ENCODE assay signal across 8 cellular contexts in genomic region chr15:90955911-90956310, GRCh38. TPM values are rescaled to one million over a fixed set of nuclear protein-coding genes. Genes with fewer than 3 reads are reported as not detected.
DNase-seq lines count a peak whose midpoint lies in the region; ATAC-seq and TF ChIP-seq lines count a peak whose summit lies in the region.

No MANE protein-coding gene starts in this region.

- H3K27ac ChIP-seq in duodenal mucosa (ENCODE audit: low read depth, low read length) (no peak overlapping the region), spleen (peak overlapping the region in 2 of 8 donors; percentile 54 to 96)

- no peak for DNase-seq in activated CD4-positive, alpha-beta T cell treated with anti-CD3 and anti-CD28 coated beads, Interleukin-2, amount 10 ng/mL, durations not matched to agents 7 days and 5 days
- DNase-seq in activated CD4-positive, alpha-beta T cell treated with anti-CD3 and anti-CD28 coated beads, Interleukin-2, amount 50 U/mL, for 48 hours = no peak
- DNase-seq in NCI-H345 treated with DMSO at 0.1 percent for 48 hours (lab: John Stamatoyannopoulos, UW; ENCODE audit: unreplicated experiment) (peak; percentile 1), spleen (no peak), activated gamma-delta T cell treated with Interleukin-2 at 50 U/mL for 16 hours (no peak)

- TF ChIP-seq POLR2A in spleen (IDR thresholded peaks at IDR 0.05) = no peak

- POLR2A ChIA-PET in activated CD4-positive, alpha-beta T cell treated with anti-CD3 and anti-CD28 coated beads, Interleukin-2, amount 10 ng/mL, durations not matched to agents 7 days and 5 days (lab: Charles Lee) = interaction anchor here (0.6 kb wide), 1 partner anchor 16 kb away, joined by 4 read pairs; no protein-coding TSS in a partner anchor

- H3K9ac ChIP-seq in duodenal mucosa (ENCODE audit: low read depth in 1 of 2, low read length in 2 of 2) = peak overlapping the region; percentile 74 to 77

- intact Hi-C loops in spleen (cut with DNase I; ENCODE audit: low total_unique reads) = no loop called here

- no peaks in the 10 kb centered on the region for H3K27me3 Mint-ChIP-seq in activated CD4-positive, alpha-beta T cell treated with anti-CD3 and anti-CD28 coated beads, Interleukin-2, amount 10 ng/mL, durations not matched to agents 7 days and 5 days

- CTCF ChIA-PET in activated CD4-positive, alpha-beta T cell treated with anti-CD3 and anti-CD28 coated beads, Interleukin-2, amount 10 ng/mL, durations not matched to agents 7 days and 5 days (lab: Charles Lee) = interaction anchor here (0.6 to 10.1 kb wide), 17 partner anchors 10 to 1597 kb away, joined by 3 to 140 read pairs (median 5); partner anchors contain the start of genes HDDC3, UNC45A and VPS33B

- TF ChIP-seq CTCF in spleen (IDR thresholded peaks at IDR 0.05 in 8 of 11, conservative IDR thresholded peaks at IDR 0.05 in 3 of 11) = no peak

- H3K9me3 Mint-ChIP-seq in activated CD4-positive, alpha-beta T cell treated with anti-CD3 and anti-CD28 coated beads, Interleukin-2, amount 10 ng/mL, durations not matched to agents 7 days and 5 days = no peaks in the 10 kb centered on the region

- H3K9me3 ChIP-seq in duodenal mucosa (ENCODE audit: control insufficient read depth in 1 of 2, low read length in 2 of 2) = no peaks in the 10 kb centered on the region
- H3K9me3 ChIP-seq in spleen = no peaks in the 10 kb centered on the region

- H3K36me3 Mint-ChIP-seq in activated CD4-positive, alpha-beta T cell treated with anti-CD3 and anti-CD28 coated beads, Interleukin-2, amount 10 ng/mL, durations not matched to agents 7 days and 5 days (ENCODE audit: low read depth) = peaks cover 41% of the 10 kb centered on the region

- H3K4me1 ChIP-seq in duodenal mucosa (ENCODE audit: control insufficient read depth in 1 of 2, insufficient read depth in 2 of 2, low read length in 2 of 2) = peaks cover 20 to 22% of the 10 kb centered on the region in 2 donors
- H3K4me1 ChIP-seq in spleen = peaks cover 14 to 39% (median 30%) of the 10 kb centered on the region in 6 donors

- H3K27ac Mint-ChIP-seq in activated CD4-positive, alpha-beta T cell treated with anti-CD3 and anti-CD28 coated beads, Interleukin-2, amount 10 ng/mL, durations not matched to agents 7 days and 5 days = peak overlapping the region; percentile 96

- peaks cover 12 to 42% of the 10 kb centered on the region in 2 donors for H3K36me3 ChIP-seq in duodenal mucosa (ENCODE audit: control insufficient read depth in 1 of 2, insufficient read depth in 2 of 2, low read length in 2 of 2)
- peaks cover 0 to 65% (median 42%) of the 10 kb centered on the region in 6 donors for H3K36me3 ChIP-seq in spleen

- no peaks in the 10 kb centered on the region for H3K27me3 ChIP-seq in duodenal mucosa (ENCODE audit: control insufficient read depth in 1 of 2, insufficient read depth in 2 of 2, low read length in 2 of 2)
- H3K27me3 ChIP-seq in spleen (replicated peaks in 1 of 7) = no peaks in the 10 kb centered on the region

- H3K4me3 Mint-ChIP-seq in activated CD4-positive, alpha-beta T cell treated with anti-CD3 and anti-CD28 coated beads, Interleukin-2, amount 10 ng/mL, durations not matched to agents 7 days and 5 days = peak overlapping the region; percentile 89

- ATAC-seq in GM19023 (IDR thresholded peaks at IDR 0.05; ENCODE audit: unreplicated experiment) (no peak), HG03175 (IDR thresholded peaks at IDR 0.05; ENCODE audit: unreplicated experiment) (no peak)

- peak overlapping the region; percentile 72 to 77 for H3K4me3 ChIP-seq in duodenal mucosa (ENCODE audit: low read depth in 1 of 2, low read length in 2 of 2)
- H3K4me3 ChIP-seq in spleen = peak overlapping the region in 5 of 8 donors; percentile 78 to 97 (median 82)

- H3K4me1 Mint-ChIP-seq in activated CD4-positive, alpha-beta T cell treated with anti-CD3 and anti-CD28 coated beads, Interleukin-2, amount 10 ng/mL, durations not matched to agents 7 days and 5 days = peaks cover 29% of the 10 kb centered on the region

- WGBS in spleen, 5 donors = 71 to 82% (median 73%) methylated on average over 9 of the region's 9 CpGs

RNA-seq across cellular contexts. Expression of gene RCCD1, which starts 1.2 kb away (rescaled TPM):
- 10 to 100 TPM; 30.8 to 35.9 TPM for total RNA-seq in activated CD4-positive, alpha-beta T cell treated with anti-CD3 and anti-CD28 coated beads, Interleukin-2, amount 10 ng/mL, durations not matched to agents 7 days and 5 days
- 10 to 100 TPM in 2 of 7 donors, 1 to 10 TPM in 5; 6.9 to 11.4 (median 8.7) TPM for total RNA-seq in spleen
- 1 to 10 TPM; 3.6 to 9.0 (median 6.3) TPM for polyA plus RNA-seq in spleen

RNA-seq across cellular contexts. Expression of gene UNC45A, which starts 20.8 kb away (rescaled TPM):
- total RNA-seq in activated CD4-positive, alpha-beta T cell treated with anti-CD3 and anti-CD28 coated beads, Interleukin-2, amount 10 ng/mL, durations not matched to agents 7 days and 5 days = 10 to 100 TPM; 59.3 to 69.8 TPM
- 10 to 100 TPM; 32.8 to 59.5 (median 42.6) TPM for total RNA-seq in spleen
- 10 to 100 TPM; 32.2 to 43.6 (median 32.8) TPM for polyA plus RNA-seq in spleen

RNA-seq across cellular contexts. Expression of gene HDDC3, which starts 23.6 kb away (rescaled TPM):
- total RNA-seq in activated CD4-positive, alpha-beta T cell treated with anti-CD3 and anti-CD28 coated beads, Interleukin-2, amount 10 ng/mL, durations not matched to agents 7 days and 5 days = 10 to 100 TPM; 22.9 to 26.2 TPM
- 10 to 100 TPM; 12.8 to 25.9 (median 18.0) TPM for total RNA-seq in spleen
- 10 to 100 TPM; 23.9 to 34.5 (median 31.0) TPM for polyA plus RNA-seq in spleen

RNA-seq across cellular contexts. Expression of gene PRC1, which starts 38.4 kb away (rescaled TPM):
- total RNA-seq in activated CD4-positive, alpha-beta T cell treated with anti-CD3 and anti-CD28 coated beads, Interleukin-2, amount 10 ng/mL, durations not matched to agents 7 days and 5 days = 100 to 1,000 TPM; 179 to 196 TPM
- 10 to 100 TPM in 4 of 7 donors, 1 to 10 TPM in 3; 6.0 to 40.0 (median 15.0) TPM for total RNA-seq in spleen
- 10 to 100 TPM in 1 of 3 donors, 1 to 10 TPM in 2; 7.4 to 13.9 (median 8.8) TPM for polyA plus RNA-seq in spleen

RNA-seq across cellular contexts. Expression of gene MAN2A2, which starts 52.8 kb away (rescaled TPM):
- total RNA-seq in activated CD4-positive, alpha-beta T cell treated with anti-CD3 and anti-CD28 coated beads, Interleukin-2, amount 10 ng/mL, durations not matched to agents 7 days and 5 days = 10 to 100 TPM; 77.4 to 97.4 TPM
- 100 to 1,000 TPM; 105 to 167 (median 120) TPM for total RNA-seq in spleen
- 10 to 100 TPM; 13.7 to 46.1 (median 24.0) TPM for polyA plus RNA-seq in spleen
